Comparison of ENCODE assay signal across 8 cellular contexts in genomic region chr3:126703512-126704493, GRCh38. TPM values are rescaled to one million over a fixed set of nuclear protein-coding genes. Genes with fewer than 3 reads are reported as not detected.
DNase-seq lines count a peak whose midpoint lies in the region; ATAC-seq and TF ChIP-seq lines count a peak whose summit lies in the region.

A gene with protein sequence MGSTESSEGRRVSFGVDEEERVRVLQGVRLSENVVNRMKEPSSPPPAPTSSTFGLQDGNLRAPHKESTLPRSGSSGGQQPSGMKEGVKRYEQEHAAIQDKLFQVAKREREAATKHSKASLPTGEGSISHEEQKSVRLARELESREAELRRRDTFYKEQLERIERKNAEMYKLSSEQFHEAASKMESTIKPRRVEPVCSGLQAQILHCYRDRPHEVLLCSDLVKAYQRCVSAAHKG (plus strand): TSS chr3:126704240. CDS start chr3:126704313, 73 bp downstream.

- H3K9me3 ChIP-seq in HUES64 (ENCODE audit: insufficient read depth, low read depth, low read length) (no peaks in the 10 kb centered on the region), OCI-LY1 (ENCODE audit: low read length) (no peaks in the 10 kb centered on the region; the same call in 1 of the 2 replicates)

- 0 out of 2 replicates have a peak, but pooled peaks cover 5% of the 10 kb centered on the region for H3K4me1 ChIP-seq in HUES64 (ENCODE audit: insufficient read depth, low read length)
- H3K4me1 ChIP-seq in OCI-LY1 (ENCODE audit: insufficient read depth, low read length, severe bottlenecking): peaks cover 12% of the 10 kb centered on the region

- 0 out of 2 replicates have a peak within 1 kb of the TSS, but pooled peaks have one; percentile 5 for H2AFZ ChIP-seq in OCI-LY1 (ENCODE audit: low read length)

- no peaks in the 10 kb centered on the region for H3K9me2 ChIP-seq in OCI-LY1 (ENCODE audit: low read depth, low read length)

- peaks cover 20% of the 10 kb centered on the region for H3K36me3 Mint-ChIP-seq in Calu3 (ENCODE audit: insufficient read depth, unreplicated experiment)
- H3K36me3 Mint-ChIP-seq in endothelial cell (ENCODE audit: low read depth, unreplicated experiment): no peaks in the 10 kb centered on the region
- H3K36me3 Mint-ChIP-seq in mesothelial cell of epicardium: peaks cover 2% of the 10 kb centered on the region

- peaks cover 6% of the 10 kb centered on the region for H3K27me3 Mint-ChIP-seq in Calu3 (ENCODE audit: unreplicated experiment)
- peaks cover 4% of the 10 kb centered on the region for H3K27me3 Mint-ChIP-seq in endothelial cell (ENCODE audit: unreplicated experiment)
- H3K27me3 Mint-ChIP-seq in mesothelial cell of epicardium (ENCODE audit: low read depth): peaks cover 21% of the 10 kb centered on the region

- H3K27ac ChIP-seq in HUES64 (ENCODE audit: low read depth, low read length) (no peak within 1 kb of the TSS), OCI-LY1 (ENCODE audit: low read depth, low read length, poor library complexity, severe bottlenecking) (no peak within 1 kb of the TSS)

- H3K9ac ChIP-seq in HUES64 (ENCODE audit: low read depth, low read length) (peak within 1 kb of the TSS; percentile 29), OCI-LY1 (ENCODE audit: low read length) (peak within 1 kb of the TSS; percentile 65)

- H3K4me2 ChIP-seq in OCI-LY1 (ENCODE audit: low read length): peak within 1 kb of the TSS; percentile 78

- DNase-seq in Calu3: peak; percentile 99
- DNase-seq in activated CD8-positive, alpha-beta memory T cell treated with anti-CD3 and anti-CD28 coated beads, Interleukin-2, amount 50 U/mL, for 48 hours: peak; percentile 98
- peak; percentile 95 for DNase-seq in endothelial cell (ENCODE audit: low spot score)
- peak; percentile 92 to 97 for DNase-seq in mesothelial cell of epicardium (ENCODE audit: low spot score in 2 of 2, unreplicated experiment in 2 of 2)
- DNase-seq in stimulated activated CD8-positive, alpha-beta memory T cell treated with anti-CD3 and anti-CD28 coated beads, Interleukin-15, amount 100 ng/mL, for 4 hours (ENCODE audit: low read depth in 2 of 2): peak; percentile 91 to 93

- CTCF ChIA-PET in Calu3 (lab: Charles Lee): interaction anchor here (0.5 to 1.5 kb wide), 3 partner anchors 7 to 12 kb away, joined by 3 to 7 read pairs (median 3); no protein-coding TSS in a partner anchor

- no peaks in the 10 kb centered on the region for H3K79me2 ChIP-seq in OCI-LY1 (ENCODE audit: insufficient read depth, low read length)

- no peaks in the 10 kb centered on the region for H3F3A ChIP-seq in OCI-LY1 (ENCODE audit: insufficient read depth, low read length)

- WGBS in HUES64: 5% methylated on average over 69 of the region's 69 CpGs

- no peaks in the 10 kb centered on the region for H3K36me3 ChIP-seq in HUES64 (ENCODE audit: insufficient read depth, low read length)
- no peaks in the 10 kb centered on the region for H3K36me3 ChIP-seq in OCI-LY1 (ENCODE audit: insufficient read depth, low read length)

- H3K27ac Mint-ChIP-seq in Calu3 (ENCODE audit: unreplicated experiment): peak within 1 kb of the TSS; percentile 80
- no peak within 1 kb of the TSS for H3K27ac Mint-ChIP-seq in endothelial cell (ENCODE audit: unreplicated experiment)
- H3K27ac Mint-ChIP-seq in mesothelial cell of epicardium: peak within 1 kb of the TSS; percentile 89

- intact Hi-C loops in Calu3 (cut with micrococcal nuclease; ENCODE audit: unreplicated experiment): no loop called here

- BruUV-seq in Calu3 (replicated peaks; lab: Mats Ljungman, UMichigan): no TSS peak

- peak within 1 kb of the TSS; percentile 87 for H3K4me3 Mint-ChIP-seq in Calu3 (ENCODE audit: low read depth, unreplicated experiment)
- peak within 1 kb of the TSS; percentile 94 for H3K4me3 Mint-ChIP-seq in endothelial cell (ENCODE audit: unreplicated experiment)
- peak within 1 kb of the TSS; percentile 97 for H3K4me3 Mint-ChIP-seq in mesothelial cell of epicardium

- peaks cover 29% of the 10 kb centered on the region for H3K27me3 ChIP-seq in HUES64 (ENCODE audit: insufficient read depth, low read length)
- no peaks in the 10 kb centered on the region; the same call in 1 of the 2 replicates for H3K27me3 ChIP-seq in OCI-LY1 (ENCODE audit: insufficient read depth, low read length)

- peak; percentile 97 for ATAC-seq in GM21447 (IDR thresholded peaks at IDR 0.05; ENCODE audit: unreplicated experiment)

- H3K9me3 Mint-ChIP-seq in Calu3 (ENCODE audit: low read depth, unreplicated experiment) (peaks cover 3% of the 10 kb centered on the region), endothelial cell (ENCODE audit: unreplicated experiment) (no peaks in the 10 kb centered on the region), mesothelial cell of epicardium (peaks cover 9% of the 10 kb centered on the region)

- TF ChIP-seq CTCF in Calu3 (IDR thresholded peaks at IDR 0.05; ENCODE audit: unreplicated experiment) (no peak), OCI-LY1 (IDR thresholded peaks at IDR 0.05; ENCODE audit: low read length) (peak; percentile 17; the same call in 1 of the 2 replicates), endothelial cell (IDR thresholded peaks at IDR 0.05; ENCODE audit: unreplicated experiment) (no peak), mesothelial cell of epicardium (IDR thresholded peaks at IDR 0.05; ENCODE audit: unreplicated experiment) (no peak)

- H3K4me1 Mint-ChIP-seq in Calu3 (ENCODE audit: low read depth, unreplicated experiment): peaks cover 24% of the 10 kb centered on the region
- H3K4me1 Mint-ChIP-seq in endothelial cell (ENCODE audit: unreplicated experiment): peaks cover 12% of the 10 kb centered on the region
- peaks cover 16% of the 10 kb centered on the region for H3K4me1 Mint-ChIP-seq in mesothelial cell of epicardium

- H4K20me1 ChIP-seq in OCI-LY1 (ENCODE audit: insufficient read depth, low read length): no peaks in the 10 kb centered on the region

- H3K4me3 ChIP-seq in HUES64 (ENCODE audit: low read length): peak within 1 kb of the TSS; percentile 78
- peak within 1 kb of the TSS; percentile 76 for H3K4me3 ChIP-seq in OCI-LY1 (ENCODE audit: low read depth, low read length, poor library complexity, severe bottlenecking)

RNA-seq across cellular contexts. Expression of the gene that starts here (rescaled TPM):
- 38.9 and 45.9 TPM in 2 replicates for total RNA-seq in Calu3 (2022)
- 22.2 TPM for polyA plus RNA-seq in HUES64 (2013, experiment 1 of 2)
- polyA plus RNA-seq in HUES64 (2013, experiment 2 of 2): 29.5 TPM
- total RNA-seq in endothelial cell (ENCODE audit: unreplicated experiment): 9.2 TPM
- total RNA-seq in mesothelial cell of epicardium: 29.7 to 31.2 TPM (median 31.0 TPM) in 3 replicates
